Comparison of ENCODE assay signal across 10 cellular contexts in genomic region chr1:91750398-91750996, GRCh38.
A peak's percentile ranks its signal among the peaks of the same experiment; 100 is the strongest.
DNase-seq lines count a peak whose midpoint lies in the region; ATAC-seq lines count a peak whose summit lies in the region.
"Had no signal": no experiment of that assay in that cellular context is flagged by ENCODE, and none has a peak within 500 bp of the region (broad histone marks: within the 10 kb centered on the region; RNA-seq: fewer than 3 reads in every experiment).

No MANE protein-coding gene starts in this region.

- no peak overlapping the region for H2BK15ac ChIP-seq in mesenchymal stem cell (ENCODE audit: low read depth, poor library complexity, severe bottlenecking)

- peaks cover 11% of the 10 kb centered on the region for H3K9me3 ChIP-seq in mesenchymal stem cell (ENCODE audit: control insufficient read depth, low read length)

- no peaks in the 10 kb centered on the region for H3K27me3 ChIP-seq in mesenchymal stem cell (ENCODE audit: control insufficient read depth in 1 of 2, insufficient read depth in 1 of 2, low read length in 2 of 2)

- 54% methylated on average over 4 of the region's 4 CpGs for WGBS in mesenchymal stem cell

- peak; percentile 79 for DNase-seq in LHCN-M2 (ENCODE audit: low read depth)
- no peak for DNase-seq in central memory CD8-positive, alpha-beta T cell (ENCODE audit: low spot score in 2 of 2)
- DNase-seq in mesenchymal stem cell = peak; percentile 65
- no peak for DNase-seq in activated T-cell treated with anti-CD3 and anti-CD28 coated beads for 4 hours
- DNase-seq in activated T-cell treated with anti-CD3 and anti-CD28 coated beads, Interleukin-2, amount 50 U/mL, for 4 hours = no peak
- DNase-seq in stimulated activated effector memory CD8-positive, alpha-beta T cell treated with anti-CD3 and anti-CD28 coated beads, Interleukin-12 subunit alpha, Interleukin-12 subunit beta, amount 100 ng/mL, for 72 hours (ENCODE audit: low spot score in 2 of 2) = no peak
- DNase-seq in putamen (ENCODE audit: low spot score) = no peak
- DNase-seq: naive B cell had no signal

- no peak overlapping the region for H3K18ac ChIP-seq in mesenchymal stem cell (ENCODE audit: low read depth in 1 of 2, low read length in 2 of 2)

- no peak overlapping the region for H2AFZ ChIP-seq in mesenchymal stem cell (ENCODE audit: low read depth, low read length)

- H3K79me1 ChIP-seq in mesenchymal stem cell (replicated peaks; ENCODE audit: low read length, poor library complexity, severe bottlenecking) = peaks cover 15% of the 10 kb centered on the region

- no peak overlapping the region for H2BK12ac ChIP-seq in mesenchymal stem cell (ENCODE audit: low read length in 2 of 2)

- no peak for ATAC-seq in central memory CD8-positive, alpha-beta T cell (replicated peaks; ENCODE audit: extremely low read depth, poor library complexity, severe bottlenecking)
- no peak for ATAC-seq in activated T-cell treated with anti-CD3 and anti-CD28 coated beads, Interleukin-2, amount 50 U/mL, for 4 hours
- ATAC-seq in stimulated activated effector memory CD8-positive, alpha-beta T cell treated with anti-CD3 and anti-CD28 coated beads, Interleukin-12 subunit alpha, Interleukin-12 subunit beta, amount 100 ng/mL, for 72 hours = no peak

- no peaks in the 10 kb centered on the region for H3K9me3 Mint-ChIP-seq in central memory CD8-positive, alpha-beta T cell
- H3K9me3 Mint-ChIP-seq in activated T-cell treated with anti-CD3 and anti-CD28 coated beads, Interleukin-2, amount 50 U/mL, for 4 hours = no peaks in the 10 kb centered on the region
- no peaks in the 10 kb centered on the region for H3K9me3 Mint-ChIP-seq in stimulated activated effector memory CD8-positive, alpha-beta T cell treated with anti-CD3 and anti-CD28 coated beads, Interleukin-12 subunit alpha, Interleukin-12 subunit beta, amount 100 ng/mL, for 72 hours

- H3K4me3 ChIP-seq in mesenchymal stem cell (ENCODE audit: insufficient read depth in 1 of 2, low read depth in 1 of 2, low read length in 2 of 2) = peak overlapping the region in 1 of 2 experiments; percentile 6

- H2BK5ac ChIP-seq in mesenchymal stem cell (ENCODE audit: low read depth, low read length, poor library complexity, severe bottlenecking) = no peak overlapping the region

- no peaks in the 10 kb centered on the region for H3K27me3 Mint-ChIP-seq in central memory CD8-positive, alpha-beta T cell
- no peaks in the 10 kb centered on the region for H3K27me3 Mint-ChIP-seq in activated T-cell treated with anti-CD3 and anti-CD28 coated beads, Interleukin-2, amount 50 U/mL, for 4 hours (ENCODE audit: low read depth)

- H4K91ac ChIP-seq in mesenchymal stem cell (ENCODE audit: low read length) = no peak overlapping the region

- no peak overlapping the region for H3K4ac ChIP-seq in mesenchymal stem cell (ENCODE audit: low read depth in 1 of 2, low read length in 2 of 2)

- H3K9ac ChIP-seq in mesenchymal stem cell (ENCODE audit: low read length) = peak overlapping the region; percentile 82

- H3K4me1 Mint-ChIP-seq in central memory CD8-positive, alpha-beta T cell = peaks cover 63% of the 10 kb centered on the region
- peaks cover 44% of the 10 kb centered on the region for H3K4me1 Mint-ChIP-seq in activated T-cell treated with anti-CD3 and anti-CD28 coated beads, Interleukin-2, amount 50 U/mL, for 4 hours (ENCODE audit: low read depth)
- peaks cover 83% of the 10 kb centered on the region for H3K4me1 Mint-ChIP-seq in stimulated activated effector memory CD8-positive, alpha-beta T cell treated with anti-CD3 and anti-CD28 coated beads, Interleukin-12 subunit alpha, Interleukin-12 subunit beta, amount 100 ng/mL, for 72 hours
- H3K4me1 Mint-ChIP-seq: naive B cell had no signal

- H2BK120ac ChIP-seq in mesenchymal stem cell (ENCODE audit: low read depth, low read length) = no peak overlapping the region

- H3K27ac ChIP-seq in mesenchymal stem cell (ENCODE audit: low read length, poor library complexity, severe bottlenecking) (no peak overlapping the region), temporal lobe (ENCODE audit: low read depth, low read length) (peak overlapping the region; percentile 47)
- H3K27ac ChIP-seq: RWPE1 had no signal

- no peak overlapping the region for H3K4me3 Mint-ChIP-seq in central memory CD8-positive, alpha-beta T cell
- H3K4me3 Mint-ChIP-seq in activated T-cell treated with anti-CD3 and anti-CD28 coated beads, Interleukin-2, amount 50 U/mL, for 4 hours = no peak overlapping the region
- no peak overlapping the region for H3K4me3 Mint-ChIP-seq in stimulated activated effector memory CD8-positive, alpha-beta T cell treated with anti-CD3 and anti-CD28 coated beads, Interleukin-12 subunit alpha, Interleukin-12 subunit beta, amount 100 ng/mL, for 72 hours
- H3K4me3 Mint-ChIP-seq: naive B cell had no signal

- peaks cover 17% of the 10 kb centered on the region for H3K36me3 Mint-ChIP-seq in central memory CD8-positive, alpha-beta T cell (ENCODE audit: insufficient read depth)
- peaks cover 19% of the 10 kb centered on the region for H3K36me3 Mint-ChIP-seq in activated T-cell treated with anti-CD3 and anti-CD28 coated beads, Interleukin-2, amount 50 U/mL, for 4 hours (ENCODE audit: insufficient read depth)
- peaks cover 15% of the 10 kb centered on the region for H3K36me3 Mint-ChIP-seq in stimulated activated effector memory CD8-positive, alpha-beta T cell treated with anti-CD3 and anti-CD28 coated beads, Interleukin-12 subunit alpha, Interleukin-12 subunit beta, amount 100 ng/mL, for 72 hours

- peaks cover 1% of the 10 kb centered on the region for H3K4me1 ChIP-seq in mesenchymal stem cell (ENCODE audit: control insufficient read depth, insufficient read depth, low read depth, low read length)

- no peak overlapping the region for H3K23ac ChIP-seq in mesenchymal stem cell (ENCODE audit: low read length in 2 of 2)

- no peak overlapping the region for H3K14ac ChIP-seq in mesenchymal stem cell (ENCODE audit: low read length in 2 of 2)

- peaks cover 0 to 71% of the 10 kb centered on the region in 2 experiments for H3K36me3 ChIP-seq in mesenchymal stem cell (ENCODE audit: control insufficient read depth in 1 of 2, insufficient read depth in 2 of 2, low read depth in 1 of 2, low read length in 2 of 2)

- no peak overlapping the region for H3K4me2 ChIP-seq in mesenchymal stem cell (ENCODE audit: low read length, poor library complexity, severe bottlenecking)

- H2AK5ac ChIP-seq in mesenchymal stem cell (ENCODE audit: low read length, severe bottlenecking) = no peak overlapping the region

- no peak overlapping the region for H4K8ac ChIP-seq in mesenchymal stem cell (ENCODE audit: low read length)

- peak overlapping the region; percentile 29 for H3K27ac Mint-ChIP-seq in central memory CD8-positive, alpha-beta T cell (ENCODE audit: low read depth)
- H3K27ac Mint-ChIP-seq in stimulated activated effector memory CD8-positive, alpha-beta T cell treated with anti-CD3 and anti-CD28 coated beads, Interleukin-12 subunit alpha, Interleukin-12 subunit beta, amount 100 ng/mL, for 72 hours = no peak overlapping the region
- H3K27ac Mint-ChIP-seq: naive B cell had no signal

Comparison
In these comparisons a context has a peak if more than half of its experiments do, and no peak if none do; other contexts are left out.
1. DNase-seq: peak in LHCN-M2 (single experiment) and mesenchymal stem cell (single experiment); none in central memory CD8-positive, alpha-beta T cell (0 of 2), activated T-cell treated with anti-CD3 and anti-CD28 coated beads for 4 hours (single experiment), activated T-cell treated with anti-CD3 and anti-CD28 coated beads, Interleukin-2, amount 50 U/mL, for 4 hours (single experiment), stimulated activated effector memory CD8-positive, alpha-beta T cell treated with anti-CD3 and anti-CD28 coated beads, Interleukin-12 subunit alpha, Interleukin-12 subunit beta, amount 100 ng/mL, for 72 hours (0 of 2) and putamen (single experiment).